14 cellular contexts compared by ENCODE assay signal in genomic region chr4:46124773-46125172, GRCh38.
A peak's percentile ranks its signal among the peaks of the same experiment; 100 is the strongest.
DNase-seq lines count a peak whose midpoint lies in the region; ATAC-seq lines count a peak whose summit lies in the region.
"Had no signal": no experiment of that assay in that cellular context is flagged by ENCODE, and none has a peak within 500 bp of the region (broad histone marks: within the 10 kb centered on the region; RNA-seq: fewer than 3 reads in every experiment).

No MANE protein-coding gene starts in this region.

- no peak for ATAC-seq in HG03521 (IDR thresholded peaks at IDR 0.05; ENCODE audit: unreplicated experiment)
- ATAC-seq: activated T-cell treated with anti-CD3 and anti-CD28 coated beads, Interleukin-2, amount 50 U/mL, for 4 hours had no signal

- H3K36me3 ChIP-seq in HUES48 (ENCODE audit: control insufficient read depth, insufficient read depth, low read length) = no peaks in the 10 kb centered on the region
- H3K36me3 ChIP-seq: ascending aorta, sigmoid colon had no signal

- peak overlapping the region; percentile 64 for H3K4me3 ChIP-seq in HUES48 (ENCODE audit: low read depth, low read length)
- H3K4me3 ChIP-seq: ascending aorta had no signal

- no peak overlapping the region for H3K27ac ChIP-seq in HUES48 (ENCODE audit: low read depth, low read length)
- H3K27ac ChIP-seq: ascending aorta, sigmoid colon had no signal

- intact Hi-C loops in head of caudate nucleus (cut with DNase I) = no loop called here
- intact Hi-C loops in posterior cingulate gyrus (cut with DNase I) = no loop called here

- DNase-seq in NCI-H524 (lab: John Stamatoyannopoulos, UW) (peak; percentile 91 to 96), head of caudate nucleus (peak; percentile 38 to 91 (median 70)), posterior cingulate gyrus (peak; percentile 29 to 94 (median 70)), DMS114 treated with DMSO at 0.1 percent for 48 hours (lab: John Stamatoyannopoulos, UW; ENCODE audit: unreplicated experiment) (no peak), GF-D8 (lab: John Stamatoyannopoulos, UW) (no peak)
- DNase-seq: activated T-cell treated with anti-CD3 and anti-CD28 coated beads, Interleukin-2, amount 50 U/mL, for 4 hours; GOT3; IMR-90; NCI-H2107; SHP77 treated with DMSO at 0.1 percent for 48 hours; sigmoid colon had no signal

- peaks cover 8% of the 10 kb centered on the region; the same call in 1 of the 2 replicates for H3K4me1 ChIP-seq in HUES48 (ENCODE audit: control insufficient read depth, insufficient read depth, low read length)
- H3K4me1 ChIP-seq: ascending aorta had no signal

- no peaks in the 10 kb centered on the region for H3K9me3 ChIP-seq in HUES48 (ENCODE audit: control insufficient read depth, insufficient read depth, low read length)
- H3K9me3 ChIP-seq: ascending aorta, sigmoid colon had no signal

- H3K9ac ChIP-seq in HUES48 (ENCODE audit: low read depth, low read length) = no peak overlapping the region

- no peaks in the 10 kb centered on the region; the same call in 1 of the 2 replicates for H3K27me3 ChIP-seq in HUES48 (ENCODE audit: control insufficient read depth, insufficient read depth, low read length)
- H3K27me3 ChIP-seq: ascending aorta had no signal

Comparison
In these comparisons a context has a peak if more than half of its experiments do, and no peak if none do; other contexts are left out.
1. DNase-seq: peak in NCI-H524 (2 of 2), head of caudate nucleus (42 of 42) and posterior cingulate gyrus (10 of 10); none in DMS114 treated with DMSO at 0.1 percent for 48 hours (single experiment) and GF-D8 (single experiment).